In genomic region chr14:102373110-102373509, GRCh38 we compare ENCODE assay signal across 27 cellular contexts.
"Had no signal": no experiment of that assay in that cellular context is flagged by ENCODE, and none has a peak within 500 bp of the region (broad histone marks: within the 10 kb centered on the region; RNA-seq: fewer than 3 reads in every experiment).

No MANE protein-coding gene starts in this region.

- H3K27ac Mint-ChIP-seq: activated CD4-positive, alpha-beta T cell treated with anti-CD3 and anti-CD28 coated beads, Interleukin-2, amount 10 ng/mL, durations not matched to agents 7 days and 5 days; activated naive CD4-positive, alpha-beta T cell treated with anti-CD3 and anti-CD28 coated beads, Interleukin-2, amount 50 U/mL, for 24 hours; activated naive CD8-positive, alpha-beta T cell treated with anti-CD3 and anti-CD28 coated beads, Interleukin-2, amount 50 U/mL, for 24 hours; activated T-helper 1 cell treated with anti-CD3 and anti-CD28 coated beads, Interleukin-12 subunit alpha, Interleukin-12 subunit beta, Interleukin-2, Interleukin-4 antibody, amounts not matched to agents 30 ng/mL and 10 ng/mL and 1 ng/mL, durations not matched to agents 14 hours and 24 hours and 36 hours; endodermal cell; immature natural killer cell; naive thymus-derived CD4-positive, alpha-beta T cell; T-helper 1 cell treated with Interleukin-12 subunit alpha and Interleukin-12 subunit beta and Interleukin-4 antibody, amounts not matched to agents 30 μg/mL and 1 μg/mL, for 36 hours had no signal

- DNase-seq: activated CD4-positive, alpha-beta T cell treated with anti-CD3 and anti-CD28 coated beads, Interleukin-2, amount 10 ng/mL, durations not matched to agents 7 days and 5 days; activated naive CD8-positive, alpha-beta T cell treated with anti-CD3 and anti-CD28 coated beads, Interleukin-2, amount 50 U/mL, for 24 hours; activated T-cell treated with anti-CD3 and anti-CD28 coated beads for 4 hours; amygdala; caudate nucleus; endodermal cell; foreskin keratinocyte; heart left ventricle; hypothalamus; immature natural killer cell; kidney; left colon; mammary epithelial cell; midbrain; naive thymus-derived CD4-positive, alpha-beta T cell; posterior cingulate gyrus; right cardiac atrium; stimulated activated naive CD8-positive, alpha-beta T cell treated with anti-CD3 and anti-CD28 coated beads, Interleukin-15, Interleukin-2, amounts not matched to agents 100 U/mL and 50 U/mL, for 24 hours; T-helper 9 cell; testis; transverse colon; WERI-Rb-1 had no signal

- H3K4me3 Mint-ChIP-seq: activated CD4-positive, alpha-beta T cell treated with anti-CD3 and anti-CD28 coated beads, Interleukin-2, amount 10 ng/mL, durations not matched to agents 7 days and 5 days; activated naive CD4-positive, alpha-beta T cell treated with anti-CD3 and anti-CD28 coated beads, Interleukin-2, amount 50 U/mL, for 24 hours; activated naive CD8-positive, alpha-beta T cell treated with anti-CD3 and anti-CD28 coated beads, Interleukin-2, amount 50 U/mL, for 24 hours; activated T-helper 1 cell treated with anti-CD3 and anti-CD28 coated beads, Interleukin-12 subunit alpha, Interleukin-12 subunit beta, Interleukin-2, Interleukin-4 antibody, amounts not matched to agents 30 ng/mL and 10 ng/mL and 1 ng/mL, durations not matched to agents 14 hours and 24 hours and 36 hours; endodermal cell; immature natural killer cell; naive thymus-derived CD4-positive, alpha-beta T cell; T-helper 1 cell treated with Interleukin-12 subunit alpha and Interleukin-12 subunit beta and Interleukin-4 antibody, amounts not matched to agents 30 μg/mL and 1 μg/mL, for 36 hours had no signal

- H3K9me3 ChIP-seq: esophagus muscularis mucosa, heart left ventricle, testis, transverse colon had no signal

- H3K4me3 ChIP-seq: esophagus muscularis mucosa, heart left ventricle, testis, transverse colon had no signal

- H3K27ac ChIP-seq: esophagus muscularis mucosa, foreskin keratinocyte, heart left ventricle, testis, WERI-Rb-1 had no signal

- ATAC-seq: activated CD4-positive, CD25-positive, alpha-beta regulatory T cell treated with anti-CD3 and anti-CD28 coated beads, Interleukin-2, amount 50 U/mL, for 24 hours; activated naive CD8-positive, alpha-beta T cell treated with anti-CD3 and anti-CD28 coated beads, Interleukin-2, amount 50 U/mL, for 24 hours; foreskin keratinocyte; heart left ventricle; left colon; naive thymus-derived CD4-positive, alpha-beta T cell; right cardiac atrium; stimulated activated naive CD8-positive, alpha-beta T cell treated with anti-CD3 and anti-CD28 coated beads, Interleukin-15, Interleukin-2, amounts not matched to agents 100 U/mL and 50 U/mL, for 24 hours had no signal

- H3K36me3 ChIP-seq: transverse colon had no signal

- H3K27me3 ChIP-seq: esophagus muscularis mucosa, foreskin keratinocyte, heart left ventricle, testis, transverse colon had no signal

- H3K9me3 Mint-ChIP-seq: activated CD4-positive, alpha-beta T cell treated with anti-CD3 and anti-CD28 coated beads, Interleukin-2, amount 10 ng/mL, durations not matched to agents 7 days and 5 days; activated naive CD4-positive, alpha-beta T cell treated with anti-CD3 and anti-CD28 coated beads, Interleukin-2, amount 50 U/mL, for 24 hours; activated naive CD8-positive, alpha-beta T cell treated with anti-CD3 and anti-CD28 coated beads, Interleukin-2, amount 50 U/mL, for 24 hours; activated T-helper 1 cell treated with anti-CD3 and anti-CD28 coated beads, Interleukin-12 subunit alpha, Interleukin-12 subunit beta, Interleukin-2, Interleukin-4 antibody, amounts not matched to agents 30 ng/mL and 10 ng/mL and 1 ng/mL, durations not matched to agents 14 hours and 24 hours and 36 hours; endodermal cell; immature natural killer cell; naive thymus-derived CD4-positive, alpha-beta T cell; T-helper 1 cell treated with Interleukin-12 subunit alpha and Interleukin-12 subunit beta and Interleukin-4 antibody, amounts not matched to agents 30 μg/mL and 1 μg/mL, for 36 hours had no signal

- H3K27me3 Mint-ChIP-seq: activated CD4-positive, alpha-beta T cell treated with anti-CD3 and anti-CD28 coated beads, Interleukin-2, amount 10 ng/mL, durations not matched to agents 7 days and 5 days; activated naive CD4-positive, alpha-beta T cell treated with anti-CD3 and anti-CD28 coated beads, Interleukin-2, amount 50 U/mL, for 24 hours; activated naive CD8-positive, alpha-beta T cell treated with anti-CD3 and anti-CD28 coated beads, Interleukin-2, amount 50 U/mL, for 24 hours; naive thymus-derived CD4-positive, alpha-beta T cell had no signal
